Comparison of ENCODE assay signal across 17 cellular contexts in the genomic region with DNA sequence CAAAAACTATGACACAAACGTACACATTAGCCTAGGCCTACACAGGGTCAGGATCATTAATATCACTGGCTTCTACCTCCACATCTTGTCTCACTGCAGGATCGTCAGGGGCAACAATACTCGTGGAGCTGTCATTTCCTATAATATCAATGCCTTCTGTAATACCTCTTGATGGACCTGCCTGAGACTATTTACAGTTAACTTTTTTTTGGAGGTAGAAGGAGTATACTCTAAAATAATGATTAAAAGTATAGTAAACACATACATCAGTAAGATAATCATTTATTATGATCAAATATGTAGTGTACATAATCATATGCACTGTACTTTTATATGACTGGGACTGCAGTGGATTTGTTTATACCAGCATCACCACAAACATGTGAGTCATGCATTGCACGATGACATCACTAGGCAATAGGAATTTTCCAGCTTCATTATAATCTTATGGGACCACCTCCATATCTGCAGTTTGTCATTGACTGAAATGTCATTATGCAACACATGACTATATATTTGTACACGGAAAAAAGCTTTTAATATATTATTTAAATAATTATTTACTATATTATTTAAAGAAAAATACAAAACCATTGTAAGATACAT. TPM values are rescaled to one million over a fixed set of nuclear protein-coding genes. Genes with fewer than 3 reads are reported as not detected.
DNase-seq lines count a peak whose midpoint lies in the region; ATAC-seq, FAIRE-seq and TF ChIP-seq lines count a peak whose summit lies in the region.
"Had no signal": no experiment of that assay in that cellular context is flagged by ENCODE, and none has a peak within 500 bp of the region (broad histone marks: within the 10 kb centered on the region; RNA-seq: fewer than 3 reads in every experiment).

No MANE protein-coding gene starts in this region.

- H3K36me3 ChIP-seq in H7 (replicated peaks; ENCODE audit: control insufficient read depth, insufficient read depth, low read length): no peaks in the 10 kb centered on the region
- H3K36me3 ChIP-seq: BE2C had no signal

- no peak overlapping the region for H3K4me3 ChIP-seq in astrocyte of the spinal cord (ENCODE audit: low read depth, low read length)
- no peak overlapping the region for H3K4me3 ChIP-seq in H7 (ENCODE audit: insufficient read depth, low read depth, low read length)

- no peaks in the 10 kb centered on the region for H3K27me3 ChIP-seq in H7 (ENCODE audit: control insufficient read depth, insufficient read depth, low read length)
- H3K27me3 ChIP-seq: BE2C had no signal

- FAIRE-seq in HTR-8/SVneo (lab: Jason Lieb, UNC): no peak
- FAIRE-seq in frontal cortex (lab: Jason Lieb, UNC): peak; percentile 10

- ATAC-seq in GM21423 (IDR thresholded peaks at IDR 0.05; ENCODE audit: unreplicated experiment): no peak
- ATAC-seq: stimulated activated memory B cell treated with anti-CD40 and anti-IgM and Interleukin-4, amounts not matched to agents 10 μg/mL and 1 μg/mL and 100 μg/mL, for 72 hours had no signal

- in situ Hi-C loops in astrocyte of the spinal cord (cut with HindIII; ENCODE audit: low sequenced_read_pairs): no loop called here

- TF ChIP-seq CTCF in AG09319 (IDR thresholded peaks at IDR 0.05; ENCODE audit: low read depth, low read length): no peak
- TF ChIP-seq CTCF in astrocyte of the spinal cord (IDR thresholded peaks at IDR 0.05; ENCODE audit: low read depth, low read length): no peak

- peak; percentile 27 for DNase-seq in AG09319 (ENCODE audit: extremely low read depth, low read depth)
- DNase-seq in HTR-8/SVneo (ENCODE audit: insufficient read length, low spot score): peak; percentile 5
- DNase-seq in astrocyte of the spinal cord (ENCODE audit: low read depth, low spot score): peak; percentile 45
- no peak for DNase-seq in frontal cortex (ENCODE audit: low spot score in 2 of 2)
- DNase-seq in NOMO-1 treated with dmso at 0.1 percent for 144 hours (lab: John Stamatoyannopoulos, UW; ENCODE audit: unreplicated experiment): no peak
- DNase-seq in T-helper 1 cell: no peak
- no peak for DNase-seq in H7
- DNase-seq: activated naive CD4-positive, alpha-beta T cell; BE2C; immature natural killer cell; NCI-H146; NCI-H774 had no signal

RNA-seq across cellular contexts. Expression of a gene that starts 18.6 kb away (rescaled TPM):
- total RNA-seq in frontal cortex: 0.41 TPM
- not detected in 2 replicates for total RNA-seq in H7 (2014; rRNA removed; shearing (Covaris generic))
- total RNA-seq: epithelial cell of proximal tubule, mucosa of gallbladder, ureter had no signal

Comparison
In these comparisons a context has a peak if more than half of its experiments do, and no peak if none do; other contexts are left out.
1. DNase-seq: peak in AG09319 (single experiment), HTR-8/SVneo (single experiment) and astrocyte of the spinal cord (single experiment); none in frontal cortex (0 of 2), NOMO-1 treated with dmso at 0.1 percent for 144 hours (single experiment), T-helper 1 cell (0 of 5) and H7 (single experiment).